Comparison of ENCODE assay signal across 11 cellular contexts in the genomic region with DNA sequence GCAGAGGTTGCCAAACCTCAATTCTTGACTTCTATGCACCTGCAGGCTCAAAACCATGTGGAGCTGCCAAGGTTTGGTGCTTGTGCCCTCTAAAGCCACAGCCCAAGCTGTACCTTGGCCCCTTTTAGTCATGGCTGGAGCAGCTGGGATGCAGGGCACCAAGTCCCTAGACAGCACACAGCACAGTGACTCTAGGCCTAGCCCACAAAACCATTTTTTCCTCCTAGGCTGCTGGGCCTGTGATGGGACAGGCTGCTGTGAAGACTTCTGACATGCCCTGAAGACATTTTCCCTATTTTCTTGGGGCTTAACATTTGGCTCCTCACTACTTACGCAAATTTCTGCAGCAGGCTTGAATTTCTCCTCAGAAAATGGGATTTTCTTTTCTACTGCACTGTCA. TPM values are rescaled to one million over a fixed set of nuclear protein-coding genes. Genes with fewer than 3 reads are reported as not detected.
"Had no signal": no experiment of that assay in that cellular context is flagged by ENCODE, and none has a peak within 500 bp of the region (broad histone marks: within the 10 kb centered on the region; RNA-seq: fewer than 3 reads in every experiment).

No MANE protein-coding gene starts in this region.

- H3K9ac ChIP-seq: GM23248 had no signal

- H3K4me1 Mint-ChIP-seq: GM23338, H9 had no signal

- FAIRE-seq: H1, H54 had no signal

- H3K36me3 ChIP-seq: HAP-1 had no signal

- H3K4me3 Mint-ChIP-seq: GM23338, H9, HFFc6 had no signal

- H3K4me1 ChIP-seq: HAP-1 had no signal

- H3K27ac Mint-ChIP-seq: GM23338, H9, HFFc6 had no signal

- H2AFZ ChIP-seq: GM23248, GM23338 had no signal

- DNase-seq: GM23248, GOT3, H7, H9, HCEC 1CT, HFFc6 had no signal

- H3K4me2 ChIP-seq: GM23338 had no signal

- H3K4me3 ChIP-seq: GM23248, GM23338, HAP-1 had no signal

- ATAC-seq: GM23338, HCT116 had no signal

- H3K27ac ChIP-seq: GM23248 had no signal

RNA-seq across cellular contexts. Expression of gene LRRN3, which starts 27.8 kb away (rescaled TPM):
- total RNA-seq: GM23338 had no signal
